15 cellular contexts compared by ENCODE assay signal in the genomic region with DNA sequence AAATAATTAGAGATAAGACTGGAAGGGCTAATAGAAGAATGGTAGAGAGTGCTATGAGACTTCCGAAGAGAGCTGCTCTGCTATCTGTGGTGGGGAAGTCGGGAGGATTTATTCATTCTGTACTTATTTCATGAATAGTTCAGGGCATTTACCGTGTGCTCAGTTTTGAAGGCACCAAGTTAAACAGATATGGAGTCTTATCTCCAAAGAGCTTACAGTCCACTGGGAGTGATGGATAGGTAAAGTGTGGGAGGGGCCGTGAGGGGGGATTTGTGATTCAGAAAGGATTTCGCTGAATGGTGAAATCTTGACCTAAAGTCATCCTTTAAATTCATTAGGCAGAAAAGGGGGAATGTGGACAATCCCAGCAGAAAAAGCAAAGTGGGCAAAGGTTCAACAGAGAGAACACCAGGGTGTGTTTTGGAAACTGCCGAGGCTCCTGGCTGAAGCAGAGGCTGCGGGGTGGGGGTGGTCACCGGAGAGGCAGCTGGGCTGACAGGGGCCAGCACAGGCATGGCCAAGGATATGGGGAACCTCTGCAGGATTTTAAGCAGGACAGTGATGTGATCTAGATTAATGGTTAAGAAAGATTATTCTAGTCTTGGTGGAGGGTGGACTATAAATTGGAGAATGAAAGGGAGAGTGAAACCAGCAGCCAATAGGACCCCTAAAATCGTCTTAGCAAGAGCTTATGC.
A peak's percentile ranks its signal among the peaks of the same experiment; 100 is the strongest.
DNase-seq lines count a peak whose midpoint lies in the region; ATAC-seq and TF ChIP-seq lines count a peak whose summit lies in the region.
"Had no signal": no experiment of that assay in that cellular context is flagged by ENCODE, and none has a peak within 500 bp of the region (broad histone marks: within the 10 kb centered on the region; RNA-seq: fewer than 3 reads in every experiment).

No MANE protein-coding gene starts in this region.

- no peaks in the 10 kb centered on the region for H3K4me1 ChIP-seq in mucosa of descending colon (ENCODE audit: low read depth)
- H3K4me1 ChIP-seq: uterus had no signal

- no peak for ATAC-seq in activated CD8-positive, alpha-beta memory T cell treated with anti-CD3 and anti-CD28 coated beads, Interleukin-2, amount 10 ng/mL, durations not matched to agents 7 days and 5 days
- no peak for ATAC-seq in stimulated activated memory B cell treated with anti-CD40 and anti-IgM and Interleukin-4, amounts not matched to agents 10 μg/mL and 1 μg/mL and 100 μg/mL, for 72 hours
- ATAC-seq in mucosa of descending colon (no peak), GM19467 (IDR thresholded peaks at IDR 0.05; ENCODE audit: unreplicated experiment) (no peak)
- ATAC-seq: foreskin keratinocyte had no signal

- H3K4me3 Mint-ChIP-seq in activated CD8-positive, alpha-beta memory T cell treated with anti-CD3 and anti-CD28 coated beads, Interleukin-2, amount 10 ng/mL, durations not matched to agents 7 days and 5 days = peak overlapping the region; percentile 47
- H3K4me3 Mint-ChIP-seq in stimulated activated memory B cell treated with anti-CD40 and anti-IgM and Interleukin-4, amounts not matched to agents 10 μg/mL and 1 μg/mL and 100 μg/mL, for 72 hours = peak overlapping the region; percentile 10

- no peak for DNase-seq in activated CD8-positive, alpha-beta memory T cell treated with anti-CD3 and anti-CD28 coated beads, Interleukin-2, amount 10 ng/mL, durations not matched to agents 7 days and 5 days
- no peak for DNase-seq in activated CD8-positive, alpha-beta memory T cell treated with anti-CD3 and anti-CD28 coated beads, Interleukin-2, amount 50 U/mL, for 4 hours
- DNase-seq in NCI-H226 (peak; percentile 27), choroid plexus epithelial cell (ENCODE audit: low read depth) (peak; percentile 18), mucosa of descending colon (no peak), COR-L47 (lab: John Stamatoyannopoulos, UW) (no peak)
- DNase-seq: activated gamma-delta T cell, foreskin keratinocyte, KG1, NCI-H1436, NCI-H510A, uterus had no signal

- no peak overlapping the region for H3K27ac Mint-ChIP-seq in activated CD8-positive, alpha-beta memory T cell treated with anti-CD3 and anti-CD28 coated beads, Interleukin-2, amount 10 ng/mL, durations not matched to agents 7 days and 5 days
- H3K27ac Mint-ChIP-seq in stimulated activated memory B cell treated with anti-CD40 and anti-IgM and Interleukin-4, amounts not matched to agents 10 μg/mL and 1 μg/mL and 100 μg/mL, for 72 hours = no peak overlapping the region

- H3K4me3 ChIP-seq in choroid plexus epithelial cell (ENCODE audit: low read depth, low read length) = no peak overlapping the region
- H3K4me3 ChIP-seq in mucosa of descending colon = no peak overlapping the region
- H3K4me3 ChIP-seq: cardiac muscle cell, uterus had no signal

- H3K36me3 Mint-ChIP-seq in activated CD8-positive, alpha-beta memory T cell treated with anti-CD3 and anti-CD28 coated beads, Interleukin-2, amount 10 ng/mL, durations not matched to agents 7 days and 5 days = peaks cover 15% of the 10 kb centered on the region
- no peaks in the 10 kb centered on the region for H3K36me3 Mint-ChIP-seq in stimulated activated memory B cell treated with anti-CD40 and anti-IgM and Interleukin-4, amounts not matched to agents 10 μg/mL and 1 μg/mL and 100 μg/mL, for 72 hours

- H3K9me3 ChIP-seq in mucosa of descending colon = no peaks in the 10 kb centered on the region
- H3K9me3 ChIP-seq: uterus had no signal

- intact Hi-C loops in mucosa of descending colon (cut with DNase I, micrococcal nuclease) = no loop called here

- H3K4me1 Mint-ChIP-seq in activated CD8-positive, alpha-beta memory T cell treated with anti-CD3 and anti-CD28 coated beads, Interleukin-2, amount 10 ng/mL, durations not matched to agents 7 days and 5 days = peaks cover 2% of the 10 kb centered on the region
- H3K4me1 Mint-ChIP-seq in stimulated activated memory B cell treated with anti-CD40 and anti-IgM and Interleukin-4, amounts not matched to agents 10 μg/mL and 1 μg/mL and 100 μg/mL, for 72 hours = no peaks in the 10 kb centered on the region

- H3K9me3 Mint-ChIP-seq in activated CD8-positive, alpha-beta memory T cell treated with anti-CD3 and anti-CD28 coated beads, Interleukin-2, amount 10 ng/mL, durations not matched to agents 7 days and 5 days (ENCODE audit: low read depth) = no peaks in the 10 kb centered on the region
- no peaks in the 10 kb centered on the region for H3K9me3 Mint-ChIP-seq in stimulated activated memory B cell treated with anti-CD40 and anti-IgM and Interleukin-4, amounts not matched to agents 10 μg/mL and 1 μg/mL and 100 μg/mL, for 72 hours

- H3K27me3 Mint-ChIP-seq in activated CD8-positive, alpha-beta memory T cell treated with anti-CD3 and anti-CD28 coated beads, Interleukin-2, amount 10 ng/mL, durations not matched to agents 7 days and 5 days = no peaks in the 10 kb centered on the region
- no peaks in the 10 kb centered on the region for H3K27me3 Mint-ChIP-seq in stimulated activated memory B cell treated with anti-CD40 and anti-IgM and Interleukin-4, amounts not matched to agents 10 μg/mL and 1 μg/mL and 100 μg/mL, for 72 hours

- no peak for TF ChIP-seq CTCF in choroid plexus epithelial cell (conservative IDR thresholded peaks at IDR 0.05; ENCODE audit: low read depth, low read length)
- no peak for TF ChIP-seq CTCF in mucosa of descending colon (IDR thresholded peaks at IDR 0.05)

- H3K36me3 ChIP-seq in mucosa of descending colon (ENCODE audit: low read depth) = no peaks in the 10 kb centered on the region
- H3K36me3 ChIP-seq: cardiac muscle cell, uterus had no signal

- CTCF ChIA-PET in activated CD8-positive, alpha-beta memory T cell treated with anti-CD3 and anti-CD28 coated beads, Interleukin-2, amount 10 ng/mL, durations not matched to agents 7 days and 5 days (lab: Charles Lee) = interaction anchor here (0.6 to 16.6 kb wide), 17 partner anchors 9 to 118 kb away, joined by 3 to 288 read pairs (median 6); partner anchors contain the start of gene UBASH3B

Comparison
In these comparisons a context has a peak if more than half of its experiments do, and no peak if none do; other contexts are left out.
1. DNase-seq: peak in NCI-H226 (single experiment) and choroid plexus epithelial cell (single experiment); none in activated CD8-positive, alpha-beta memory T cell treated with anti-CD3 and anti-CD28 coated beads, Interleukin-2, amount 10 ng/mL, durations not matched to agents 7 days and 5 days (single experiment), activated CD8-positive, alpha-beta memory T cell treated with anti-CD3 and anti-CD28 coated beads, Interleukin-2, amount 50 U/mL, for 4 hours (single experiment), mucosa of descending colon (0 of 3) and COR-L47 (single experiment).